ENCODE assay signal across 8 cellular contexts in genomic region chr12:124565071-124565491, GRCh38. TPM values are rescaled to one million over a fixed set of nuclear protein-coding genes. Genes with fewer than 3 reads are reported as not detected.
A peak's percentile ranks its signal among the peaks of the same experiment; 100 is the strongest.
DNase-seq lines count a peak whose midpoint lies in the region; ATAC-seq and TF ChIP-seq lines count a peak whose summit lies in the region.

No MANE protein-coding gene starts in this region.

- H2AFZ ChIP-seq in MM.1S (ENCODE audit: low read length): no peak overlapping the region

- H3K36me3 ChIP-seq in MM.1S (replicated peaks; ENCODE audit: insufficient read depth, low read length): no peaks in the 10 kb centered on the region

- H3K27ac ChIP-seq in MM.1S (ENCODE audit: low read length): no peak overlapping the region

- H3K9me3 ChIP-seq in MM.1S (replicated peaks; ENCODE audit: insufficient read depth, low read length): no peaks in the 10 kb centered on the region

- H3F3A ChIP-seq in MM.1S (ENCODE audit: insufficient read depth, low read length): peaks cover 4% of the 10 kb centered on the region; the same call in 1 of the 2 replicates

- H3K27me3 Mint-ChIP-seq in CD14-positive monocyte (ENCODE audit: low read depth in 3 of 3) (no peaks in the 10 kb centered on the region), nephron (ENCODE audit: low read depth) (no peaks in the 10 kb centered on the region)
- peaks cover under 1% of the 10 kb centered on the region for H3K27me3 Mint-ChIP-seq in dendritic cell treated with granulocyte-macrophage colony-stimulating factor and Interleukin-4, amounts not matched to agents 40 ng/mL and 50 ng/mL, for 4 days

- H3K9ac ChIP-seq in MM.1S (ENCODE audit: low read length): no peak overlapping the region

- H3K4me3 ChIP-seq in MM.1S (ENCODE audit: low read length): no peak overlapping the region

- DNase-seq in CD14-positive monocyte (ENCODE audit: low spot score) (no peak), MM.1S (no peak), NCI-H82 (lab: John Stamatoyannopoulos, UW) (no peak), omental fat pad (ENCODE audit: low spot score) (no peak)

- no peaks in the 10 kb centered on the region for H3K9me2 ChIP-seq in MM.1S (replicated peaks; ENCODE audit: insufficient read depth, low read length)

- peak overlapping the region; percentile 95 for H3K4me3 Mint-ChIP-seq in CD14-positive monocyte
- H3K4me3 Mint-ChIP-seq in dendritic cell treated with granulocyte-macrophage colony-stimulating factor and Interleukin-4, amounts not matched to agents 40 ng/mL and 50 ng/mL, for 4 days: peak overlapping the region; percentile 91
- peak overlapping the region; percentile 92 to 96 (median 96) for H3K4me3 Mint-ChIP-seq in nephron

- peaks cover 6% of the 10 kb centered on the region; the same call in 1 of the 2 replicates for H4K20me1 ChIP-seq in MM.1S (ENCODE audit: insufficient read depth, low read length)

- no peak for TF ChIP-seq CTCF in CD14-positive monocyte (IDR thresholded peaks at IDR 0.05)
- no peak for TF ChIP-seq CTCF in MM.1S (IDR thresholded peaks at IDR 0.05; ENCODE audit: low read length)
- no peak for TF ChIP-seq CTCF in nephron (IDR thresholded peaks at IDR 0.05; ENCODE audit: unreplicated experiment in 3 of 3)
- TF ChIP-seq CTCF in omental fat pad (IDR thresholded peaks at IDR 0.05): no peak

- peaks cover 7% of the 10 kb centered on the region for H3K4me1 ChIP-seq in MM.1S (ENCODE audit: low read length)

- intact Hi-C loops in CD14-positive monocyte (cut with micrococcal nuclease): loop anchor here (5.0 to 10.0 kb wide), 5 partner anchors 90 to 202 kb away; no protein-coding TSS in a partner anchor
- intact Hi-C loops in dendritic cell treated with granulocyte-macrophage colony-stimulating factor and Interleukin-4, amounts not matched to agents 40 ng/mL and 50 ng/mL, for 4 days (cut with micrococcal nuclease): no loop called here

- H3K4me1 Mint-ChIP-seq in CD14-positive monocyte (peaks cover 70% of the 10 kb centered on the region), nephron (peaks cover 52% of the 10 kb centered on the region)
- peaks cover 81% of the 10 kb centered on the region for H3K4me1 Mint-ChIP-seq in dendritic cell treated with granulocyte-macrophage colony-stimulating factor and Interleukin-4, amounts not matched to agents 40 ng/mL and 50 ng/mL, for 4 days (ENCODE audit: low read depth)

- ATAC-seq in HG03139 (IDR thresholded peaks at IDR 0.05; ENCODE audit: unreplicated experiment) (no peak), GM19467 (IDR thresholded peaks at IDR 0.05; ENCODE audit: unreplicated experiment) (no peak), omental fat pad (ENCODE audit: low FRiP score) (no peak)

- H3K27me3 ChIP-seq in MM.1S (replicated peaks; ENCODE audit: insufficient read depth, low read length): no peaks in the 10 kb centered on the region

- H3K27ac Mint-ChIP-seq in CD14-positive monocyte (peak overlapping the region in 1 of 7 donors; percentile 25), nephron (peak overlapping the region; percentile 79 to 92 (median 86))
- H3K27ac Mint-ChIP-seq in dendritic cell treated with granulocyte-macrophage colony-stimulating factor and Interleukin-4, amounts not matched to agents 40 ng/mL and 50 ng/mL, for 4 days: peak overlapping the region; percentile 85

- H3K4me2 ChIP-seq in MM.1S (ENCODE audit: low read depth, low read length): peak overlapping the region; percentile 65; the same call in 1 of the 2 replicates

- H3K9me3 Mint-ChIP-seq in CD14-positive monocyte: no peaks in the 10 kb centered on the region
- H3K9me3 Mint-ChIP-seq in dendritic cell treated with granulocyte-macrophage colony-stimulating factor and Interleukin-4, amounts not matched to agents 40 ng/mL and 50 ng/mL, for 4 days: no peaks in the 10 kb centered on the region
- H3K9me3 Mint-ChIP-seq in nephron: no peaks in the 10 kb centered on the region

- H3K79me2 ChIP-seq in MM.1S (ENCODE audit: low read length): peaks cover 68% of the 10 kb centered on the region

- H3K36me3 Mint-ChIP-seq in CD14-positive monocyte (peaks cover 8 to 10% of the 10 kb centered on the region in 2 donors), nephron (ENCODE audit: low read depth) (no peaks in the 10 kb centered on the region)
- H3K36me3 Mint-ChIP-seq in dendritic cell treated with granulocyte-macrophage colony-stimulating factor and Interleukin-4, amounts not matched to agents 40 ng/mL and 50 ng/mL, for 4 days (ENCODE audit: low read depth): peaks cover 40% of the 10 kb centered on the region

RNA-seq across cellular contexts. Expression of gene NCOR2, which starts 2.3 kb away (rescaled TPM):
- polyA plus RNA-seq in CD14-positive monocyte: 1 to 10 TPM; 4.7 to 5.5 TPM
- total RNA-seq in omental fat pad: 10 to 100 TPM; 53.4 to 85.3 (median 71.9) TPM
